In the genomic region with DNA sequence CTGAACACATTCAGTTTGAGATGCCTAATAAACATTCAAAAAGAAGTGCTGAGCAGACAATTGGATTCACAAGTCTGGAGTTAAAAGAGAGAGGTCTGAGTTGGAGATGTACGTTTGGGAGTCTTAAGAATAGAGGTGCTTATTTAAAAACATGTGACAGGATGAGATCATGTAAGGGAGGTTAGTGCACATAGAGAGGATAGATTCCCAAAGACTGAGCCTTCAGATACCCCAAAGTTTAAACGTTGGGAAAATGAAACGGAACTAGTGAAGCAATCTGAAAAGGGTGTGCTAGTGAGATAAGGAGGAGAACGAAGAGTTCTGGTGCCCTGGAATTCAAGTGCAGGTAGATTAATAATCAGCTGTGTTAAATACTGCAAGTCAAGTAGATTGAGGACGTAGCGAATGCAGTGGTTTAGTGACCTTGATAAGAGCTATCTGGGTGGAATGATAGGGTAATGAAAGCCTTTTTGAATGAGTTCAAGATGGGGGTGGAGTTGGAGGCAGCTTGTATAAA, we compare ENCODE assay signal across 1 cellular context.
TF ChIP-seq lines count a peak whose summit lies in the region.

No MANE protein-coding gene starts in this region.

TF ChIP-seq in K562, 482 proteins besides CTCF, POLR2A, EP300 and RAD21 (continued from another document and continues in another):
- TF ChIP-seq, protein P1, sequence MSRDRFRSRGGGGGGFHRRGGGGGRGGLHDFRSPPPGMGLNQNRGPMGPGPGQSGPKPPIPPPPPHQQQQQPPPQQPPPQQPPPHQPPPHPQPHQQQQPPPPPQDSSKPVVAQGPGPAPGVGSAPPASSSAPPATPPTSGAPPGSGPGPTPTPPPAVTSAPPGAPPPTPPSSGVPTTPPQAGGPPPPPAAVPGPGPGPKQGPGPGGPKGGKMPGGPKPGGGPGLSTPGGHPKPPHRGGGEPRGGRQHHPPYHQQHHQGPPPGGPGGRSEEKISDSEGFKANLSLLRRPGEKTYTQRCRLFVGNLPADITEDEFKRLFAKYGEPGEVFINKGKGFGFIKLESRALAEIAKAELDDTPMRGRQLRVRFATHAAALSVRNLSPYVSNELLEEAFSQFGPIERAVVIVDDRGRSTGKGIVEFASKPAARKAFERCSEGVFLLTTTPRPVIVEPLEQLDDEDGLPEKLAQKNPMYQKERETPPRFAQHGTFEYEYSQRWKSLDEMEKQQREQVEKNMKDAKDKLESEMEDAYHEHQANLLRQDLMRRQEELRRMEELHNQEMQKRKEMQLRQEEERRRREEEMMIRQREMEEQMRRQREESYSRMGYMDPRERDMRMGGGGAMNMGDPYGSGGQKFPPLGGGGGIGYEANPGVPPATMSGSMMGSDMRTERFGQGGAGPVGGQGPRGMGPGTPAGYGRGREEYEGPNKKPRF (IDR thresholded peaks at IDR 0.05; ENCODE audit: low read depth, low read length), result no peak
- TF ChIP-seq ASH1L (IDR thresholded peaks at IDR 0.05; ENCODE audit: borderline replicate concordance, low read depth, partially characterized antibody) (no peak), RFX5 (IDR thresholded peaks at IDR 0.05; ENCODE audit: low read depth, low read length) (no peak), RB1 (IDR thresholded peaks at IDR 0.05; ENCODE audit: low read depth) (no peak), ZNF263 (CRISPR knock-in tag; IDR thresholded peaks at IDR 0.05; ENCODE audit: borderline replicate concordance) (no peak), TAF7 (tag; IDR thresholded peaks at IDR 0.05) (no peak), SMARCE1 (IDR thresholded peaks at IDR 0.05) (peak; percentile 84), MAFG (tag; conservative IDR thresholded peaks at IDR 0.05) (peak; percentile 60), CXXC5 (CRISPR knock-in tag; IDR thresholded peaks at IDR 0.05) (peak; percentile 94), CBFA2T3 (IDR thresholded peaks at IDR 0.05) (peak; percentile 96), KLF1 (tag; IDR thresholded peaks at IDR 0.05) (no peak), KLF16 (IDR thresholded peaks at IDR 0.05) (peak; percentile 83), ETV1 (tag; conservative IDR thresholded peaks at IDR 0.05; ENCODE audit: low read depth) (peak; percentile 51), HDAC2 (IDR thresholded peaks at IDR 0.05) (peak; percentile 74), PML (IDR thresholded peaks at IDR 0.05; ENCODE audit: low read length) (peak; percentile 73), ZFPM2 (CRISPR knock-in tag; IDR thresholded peaks at IDR 0.05) (no peak), NFRKB (IDR thresholded peaks at IDR 0.05; ENCODE audit: low read depth) (no peak), NFIC (IDR thresholded peaks at IDR 0.05) (peak; percentile 60; the same call in 1 of the 2 replicates), SRSF9 (IDR thresholded peaks at IDR 0.05; ENCODE audit: borderline replicate concordance, low read depth, low read length) (no peak), MYNN (IDR thresholded peaks at IDR 0.05) (no peak), MYNN (CRISPR knock-in tag; IDR thresholded peaks at IDR 0.05) (no peak), SMARCA5 (IDR thresholded peaks at IDR 0.05) (no peak), YBX1 (IDR thresholded peaks at IDR 0.05) (no peak), POLR2AphosphoS5 (IDR thresholded peaks at IDR 0.05; ENCODE audit: control insufficient read depth, insufficient read depth, low read depth, low read length) (peak; percentile 57; the same call in 1 of the 2 replicates), ZNF766 (CRISPR knock-in tag; conservative IDR thresholded peaks at IDR 0.05) (0 out of 2 replicates have a peak, but pooled peaks have one; percentile 33), HCFC1 (IDR thresholded peaks at IDR 0.05; ENCODE audit: low read depth, low read length) (no peak), ZNF583 (CRISPR knock-in tag; IDR thresholded peaks at IDR 0.05) (no peak), ZNF354B (CRISPR knock-in tag; IDR thresholded peaks at IDR 0.05) (no peak), MTA2 (IDR thresholded peaks at IDR 0.05; ENCODE audit: low read depth) (peak; percentile 72), MAFK (IDR thresholded peaks at IDR 0.05; ENCODE audit: low read length) (no peak), DDX20 (tag; IDR thresholded peaks at IDR 0.05; ENCODE audit: low read depth) (no peak), ZNF584 (CRISPR knock-in tag; IDR thresholded peaks at IDR 0.05; ENCODE audit: low read depth) (0 out of 2 replicates have a peak, but pooled peaks have one; percentile 40), BCL6 (CRISPR knock-in tag; IDR thresholded peaks at IDR 0.05) (no peak), FOXJ3 (CRISPR knock-in tag; IDR thresholded peaks at IDR 0.05) (no peak)
- TF ChIP-seq, protein P2, sequence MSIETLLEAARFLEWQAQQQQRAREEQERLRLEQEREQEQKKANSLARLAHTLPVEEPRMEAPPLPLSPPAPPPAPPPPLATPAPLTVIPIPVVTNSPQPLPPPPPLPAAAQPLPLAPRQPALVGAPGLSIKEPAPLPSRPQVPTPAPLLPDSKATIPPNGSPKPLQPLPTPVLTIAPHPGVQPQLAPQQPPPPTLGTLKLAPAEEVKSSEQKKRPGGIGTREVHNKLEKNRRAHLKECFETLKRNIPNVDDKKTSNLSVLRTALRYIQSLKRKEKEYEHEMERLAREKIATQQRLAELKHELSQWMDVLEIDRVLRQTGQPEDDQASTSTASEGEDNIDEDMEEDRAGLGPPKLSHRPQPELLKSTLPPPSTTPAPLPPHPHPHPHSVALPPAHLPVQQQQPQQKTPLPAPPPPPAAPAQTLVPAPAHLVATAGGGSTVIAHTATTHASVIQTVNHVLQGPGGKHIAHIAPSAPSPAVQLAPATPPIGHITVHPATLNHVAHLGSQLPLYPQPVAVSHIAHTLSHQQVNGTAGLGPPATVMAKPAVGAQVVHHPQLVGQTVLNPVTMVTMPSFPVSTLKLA (conservative IDR thresholded peaks at IDR 0.05), result 0 out of 4 replicates have a peak, but pooled peaks of 1 of the 2 experiments have one; percentile 19
- TF ChIP-seq, protein P3, sequence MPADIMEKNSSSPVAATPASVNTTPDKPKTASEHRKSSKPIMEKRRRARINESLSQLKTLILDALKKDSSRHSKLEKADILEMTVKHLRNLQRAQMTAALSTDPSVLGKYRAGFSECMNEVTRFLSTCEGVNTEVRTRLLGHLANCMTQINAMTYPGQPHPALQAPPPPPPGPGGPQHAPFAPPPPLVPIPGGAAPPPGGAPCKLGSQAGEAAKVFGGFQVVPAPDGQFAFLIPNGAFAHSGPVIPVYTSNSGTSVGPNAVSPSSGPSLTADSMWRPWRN (IDR thresholded peaks at IDR 0.05; ENCODE audit: low read depth), result peak; percentile 46; the same call in 1 of the 2 replicates
- TF ChIP-seq, protein P4, sequence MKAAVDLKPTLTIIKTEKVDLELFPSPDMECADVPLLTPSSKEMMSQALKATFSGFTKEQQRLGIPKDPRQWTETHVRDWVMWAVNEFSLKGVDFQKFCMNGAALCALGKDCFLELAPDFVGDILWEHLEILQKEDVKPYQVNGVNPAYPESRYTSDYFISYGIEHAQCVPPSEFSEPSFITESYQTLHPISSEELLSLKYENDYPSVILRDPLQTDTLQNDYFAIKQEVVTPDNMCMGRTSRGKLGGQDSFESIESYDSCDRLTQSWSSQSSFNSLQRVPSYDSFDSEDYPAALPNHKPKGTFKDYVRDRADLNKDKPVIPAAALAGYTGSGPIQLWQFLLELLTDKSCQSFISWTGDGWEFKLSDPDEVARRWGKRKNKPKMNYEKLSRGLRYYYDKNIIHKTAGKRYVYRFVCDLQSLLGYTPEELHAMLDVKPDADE (conservative IDR thresholded peaks at IDR 0.05; ENCODE audit: control insufficient read depth, low read depth, low read length), result no peak
- TF ChIP-seq, protein P5, sequence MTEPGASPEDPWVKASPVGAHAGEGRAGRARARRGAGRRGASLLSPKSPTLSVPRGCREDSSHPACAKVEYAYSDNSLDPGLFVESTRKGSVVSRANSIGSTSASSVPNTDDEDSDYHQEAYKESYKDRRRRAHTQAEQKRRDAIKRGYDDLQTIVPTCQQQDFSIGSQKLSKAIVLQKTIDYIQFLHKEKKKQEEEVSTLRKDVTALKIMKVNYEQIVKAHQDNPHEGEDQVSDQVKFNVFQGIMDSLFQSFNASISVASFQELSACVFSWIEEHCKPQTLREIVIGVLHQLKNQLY (CRISPR knock-in tag; conservative IDR thresholded peaks at IDR 0.05), result no peak
- TF ChIP-seq, protein P6, sequence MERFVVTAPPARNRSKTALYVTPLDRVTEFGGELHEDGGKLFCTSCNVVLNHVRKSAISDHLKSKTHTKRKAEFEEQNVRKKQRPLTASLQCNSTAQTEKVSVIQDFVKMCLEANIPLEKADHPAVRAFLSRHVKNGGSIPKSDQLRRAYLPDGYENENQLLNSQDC (CRISPR knock-in tag; IDR thresholded peaks at IDR 0.05), result no peak
- TF ChIP-seq, protein P7, sequence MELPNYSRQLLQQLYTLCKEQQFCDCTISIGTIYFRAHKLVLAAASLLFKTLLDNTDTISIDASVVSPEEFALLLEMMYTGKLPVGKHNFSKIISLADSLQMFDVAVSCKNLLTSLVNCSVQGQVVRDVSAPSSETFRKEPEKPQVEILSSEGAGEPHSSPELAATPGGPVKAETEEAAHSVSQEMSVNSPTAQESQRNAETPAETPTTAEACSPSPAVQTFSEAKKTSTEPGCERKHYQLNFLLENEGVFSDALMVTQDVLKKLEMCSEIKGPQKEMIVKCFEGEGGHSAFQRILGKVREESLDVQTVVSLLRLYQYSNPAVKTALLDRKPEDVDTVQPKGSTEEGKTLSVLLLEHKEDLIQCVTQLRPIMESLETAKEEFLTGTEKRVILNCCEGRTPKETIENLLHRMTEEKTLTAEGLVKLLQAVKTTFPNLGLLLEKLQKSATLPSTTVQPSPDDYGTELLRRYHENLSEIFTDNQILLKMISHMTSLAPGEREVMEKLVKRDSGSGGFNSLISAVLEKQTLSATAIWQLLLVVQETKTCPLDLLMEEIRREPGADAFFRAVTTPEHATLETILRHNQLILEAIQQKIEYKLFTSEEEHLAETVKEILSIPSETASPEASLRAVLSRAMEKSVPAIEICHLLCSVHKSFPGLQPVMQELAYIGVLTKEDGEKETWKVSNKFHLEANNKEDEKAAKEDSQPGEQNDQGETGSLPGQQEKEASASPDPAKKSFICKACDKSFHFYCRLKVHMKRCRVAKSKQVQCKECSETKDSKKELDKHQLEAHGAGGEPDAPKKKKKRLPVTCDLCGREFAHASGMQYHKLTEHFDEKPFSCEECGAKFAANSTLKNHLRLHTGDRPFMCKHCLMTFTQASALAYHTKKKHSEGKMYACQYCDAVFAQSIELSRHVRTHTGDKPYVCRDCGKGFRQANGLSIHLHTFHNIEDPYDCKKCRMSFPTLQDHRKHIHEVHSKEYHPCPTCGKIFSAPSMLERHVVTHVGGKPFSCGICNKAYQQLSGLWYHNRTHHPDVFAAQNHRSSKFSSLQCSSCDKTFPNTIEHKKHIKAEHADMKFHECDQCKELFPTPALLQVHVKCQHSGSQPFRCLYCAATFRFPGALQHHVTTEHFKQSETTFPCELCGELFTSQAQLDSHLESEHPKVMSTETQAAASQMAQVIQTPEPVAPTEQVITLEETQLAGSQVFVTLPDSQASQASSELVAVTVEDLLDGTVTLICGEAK (IDR thresholded peaks at IDR 0.05), result no peak
- TF ChIP-seq, protein P7 (CRISPR knock-in tag; IDR thresholded peaks at IDR 0.05), result no peak
- TF ChIP-seq, protein P8, sequence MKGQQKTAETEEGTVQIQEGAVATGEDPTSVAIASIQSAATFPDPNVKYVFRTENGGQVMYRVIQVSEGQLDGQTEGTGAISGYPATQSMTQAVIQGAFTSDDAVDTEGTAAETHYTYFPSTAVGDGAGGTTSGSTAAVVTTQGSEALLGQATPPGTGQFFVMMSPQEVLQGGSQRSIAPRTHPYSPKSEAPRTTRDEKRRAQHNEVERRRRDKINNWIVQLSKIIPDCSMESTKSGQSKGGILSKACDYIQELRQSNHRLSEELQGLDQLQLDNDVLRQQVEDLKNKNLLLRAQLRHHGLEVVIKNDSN (CRISPR knock-in tag; IDR thresholded peaks at IDR 0.05), result no peak
- TF ChIP-seq, protein P9, sequence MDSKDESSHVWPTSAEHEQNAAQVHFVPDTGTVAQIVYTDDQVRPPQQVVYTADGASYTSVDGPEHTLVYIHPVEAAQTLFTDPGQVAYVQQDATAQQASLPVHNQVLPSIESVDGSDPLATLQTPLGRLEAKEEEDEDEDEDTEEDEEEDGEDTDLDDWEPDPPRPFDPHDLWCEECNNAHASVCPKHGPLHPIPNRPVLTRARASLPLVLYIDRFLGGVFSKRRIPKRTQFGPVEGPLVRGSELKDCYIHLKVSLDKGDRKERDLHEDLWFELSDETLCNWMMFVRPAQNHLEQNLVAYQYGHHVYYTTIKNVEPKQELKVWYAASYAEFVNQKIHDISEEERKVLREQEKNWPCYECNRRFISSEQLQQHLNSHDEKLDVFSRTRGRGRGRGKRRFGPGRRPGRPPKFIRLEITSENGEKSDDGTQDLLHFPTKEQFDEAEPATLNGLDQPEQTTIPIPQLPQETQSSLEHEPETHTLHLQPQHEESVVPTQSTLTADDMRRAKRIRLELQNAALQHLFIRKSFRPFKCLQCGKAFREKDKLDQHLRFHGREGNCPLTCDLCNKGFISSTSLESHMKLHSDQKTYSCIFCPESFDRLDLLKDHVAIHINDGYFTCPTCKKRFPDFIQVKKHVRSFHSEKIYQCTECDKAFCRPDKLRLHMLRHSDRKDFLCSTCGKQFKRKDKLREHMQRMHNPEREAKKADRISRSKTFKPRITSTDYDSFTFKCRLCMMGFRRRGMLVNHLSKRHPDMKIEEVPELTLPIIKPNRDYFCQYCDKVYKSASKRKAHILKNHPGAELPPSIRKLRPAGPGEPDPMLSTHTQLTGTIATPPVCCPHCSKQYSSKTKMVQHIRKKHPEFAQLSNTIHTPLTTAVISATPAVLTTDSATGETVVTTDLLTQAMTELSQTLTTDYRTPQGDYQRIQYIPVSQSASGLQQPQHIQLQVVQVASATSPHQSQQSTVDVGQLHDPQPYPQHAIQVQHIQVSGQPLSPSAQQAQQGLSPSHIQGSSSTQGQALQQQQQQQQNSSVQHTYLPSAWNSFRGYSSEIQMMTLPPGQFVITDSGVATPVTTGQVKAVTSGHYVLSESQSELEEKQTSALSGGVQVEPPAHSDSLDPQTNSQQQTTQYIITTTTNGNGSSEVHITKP (IDR thresholded peaks at IDR 0.05; ENCODE audit: partially characterized antibody), result no peak
